ENCODE assay signal across 9 cellular contexts in genomic region chr20:41616228-41616627, GRCh38. TPM values are rescaled to one million over a fixed set of nuclear protein-coding genes. Genes with fewer than 3 reads are reported as not detected.
DNase-seq lines count a peak whose midpoint lies in the region; ATAC-seq and TF ChIP-seq lines count a peak whose summit lies in the region.
"Had no signal": no experiment of that assay in that cellular context is flagged by ENCODE, and none has a peak within 500 bp of the region (broad histone marks: within the 10 kb centered on the region; RNA-seq: fewer than 3 reads in every experiment).

No MANE protein-coding gene starts in this region.

- no peaks in the 10 kb centered on the region for H3K27me3 Mint-ChIP-seq in activated naive CD8-positive, alpha-beta T cell treated with anti-CD3 and anti-CD28 coated beads, Interleukin-2, amount 50 U/mL, for 24 hours
- H3K27me3 Mint-ChIP-seq in naive thymus-derived CD4-positive, alpha-beta T cell: peaks cover 0 to 16% (median 0%) of the 10 kb centered on the region in 5 donors

- peak overlapping the region; percentile 83 for H3K9ac ChIP-seq in DND-41 (ENCODE audit: low read depth, low read length)
- peak overlapping the region; percentile 79 for H3K9ac ChIP-seq in Loucy (ENCODE audit: low read depth, low read length, poor library complexity, severe bottlenecking)

- H3K36me3 ChIP-seq in DND-41 (ENCODE audit: insufficient read depth, low read length) (no peaks in the 10 kb centered on the region), Loucy (ENCODE audit: insufficient read depth, low read length) (no peaks in the 10 kb centered on the region), aorta (ENCODE audit: control insufficient read depth in 1 of 2, insufficient read depth in 2 of 2, low read length in 1 of 2) (no peaks in the 10 kb centered on the region)
- no peaks in the 10 kb centered on the region for H3K36me3 ChIP-seq in naive thymus-derived CD4-positive, alpha-beta T cell (ENCODE audit: control insufficient read depth in 2 of 3, insufficient read depth in 3 of 3, low read length in 3 of 3)

- 42 to 53% methylated on average over 4 of the region's 4 CpGs for WGBS in aorta, 2 donors

- H2AFZ ChIP-seq in DND-41 (ENCODE audit: low read depth, low read length) (no peak overlapping the region), Loucy (ENCODE audit: low read length) (no peak overlapping the region)

- H3K79me2 ChIP-seq in DND-41 (ENCODE audit: insufficient read depth, low read length): peaks cover 65% of the 10 kb centered on the region
- peaks cover 64% of the 10 kb centered on the region for H3K79me2 ChIP-seq in Loucy (ENCODE audit: insufficient read depth, low read length)

- no peak for ATAC-seq in DND-41 (ENCODE audit: insufficient read depth, low read depth)
- ATAC-seq in activated naive CD8-positive, alpha-beta T cell treated with anti-CD3 and anti-CD28 coated beads, Interleukin-2, amount 50 U/mL, for 24 hours: no peak
- no peak for ATAC-seq in naive thymus-derived CD4-positive, alpha-beta T cell
- ATAC-seq in aorta (ENCODE audit: low FRiP score): no peak
- no peak for ATAC-seq in HG02885 (IDR thresholded peaks at IDR 0.05; ENCODE audit: poor library complexity, unreplicated experiment)

- CTCF ChIA-PET in naive thymus-derived CD4-positive, alpha-beta T cell (lab: Charles Lee): no interaction called here

- H3K36me3 Mint-ChIP-seq in activated naive CD8-positive, alpha-beta T cell treated with anti-CD3 and anti-CD28 coated beads, Interleukin-2, amount 50 U/mL, for 24 hours (ENCODE audit: low read depth): no peaks in the 10 kb centered on the region
- H3K36me3 Mint-ChIP-seq in naive thymus-derived CD4-positive, alpha-beta T cell: peaks cover 0 to 4% (median 0%) of the 10 kb centered on the region in 5 donors

- H3K27ac Mint-ChIP-seq in activated naive CD8-positive, alpha-beta T cell treated with anti-CD3 and anti-CD28 coated beads, Interleukin-2, amount 50 U/mL, for 24 hours: no peak overlapping the region
- H3K27ac Mint-ChIP-seq in naive thymus-derived CD4-positive, alpha-beta T cell: peak overlapping the region in 7 of 9 donors; percentile 26 to 93 (median 86)

- peaks cover 6% of the 10 kb centered on the region for H3K27me3 ChIP-seq in DND-41 (ENCODE audit: insufficient read depth, low read length, poor library complexity)
- no peaks in the 10 kb centered on the region for H3K27me3 ChIP-seq in Loucy (ENCODE audit: insufficient read depth, low read length, poor library complexity, severe bottlenecking)
- H3K27me3 ChIP-seq in naive thymus-derived CD4-positive, alpha-beta T cell (ENCODE audit: control insufficient read depth in 2 of 2, insufficient read depth in 2 of 2, low read length in 2 of 2): no peaks in the 10 kb centered on the region
- H3K27me3 ChIP-seq in aorta (ENCODE audit: control insufficient read depth in 1 of 2, insufficient read depth in 2 of 2, low read length in 1 of 2): no peaks in the 10 kb centered on the region

- H3K4me2 ChIP-seq in DND-41 (ENCODE audit: insufficient read depth, low read length) (peak overlapping the region; percentile 60), Loucy (ENCODE audit: low read depth, low read length, poor library complexity, severe bottlenecking) (peak overlapping the region; percentile 96)

- no peaks in the 10 kb centered on the region for H3K9me2 ChIP-seq in Loucy (replicated peaks; ENCODE audit: low read depth, low read length)

- peaks cover 58% of the 10 kb centered on the region for H4K20me1 ChIP-seq in DND-41 (ENCODE audit: insufficient read depth, low read length)
- peaks cover 56% of the 10 kb centered on the region for H4K20me1 ChIP-seq in Loucy (ENCODE audit: insufficient read depth, low read length, poor library complexity, severe bottlenecking)

- peak overlapping the region; percentile 53 for H3K27ac ChIP-seq in DND-41 (ENCODE audit: low read length)
- no peak overlapping the region for H3K27ac ChIP-seq in naive thymus-derived CD4-positive, alpha-beta T cell (ENCODE audit: low read depth, low read length)
- no peak overlapping the region for H3K27ac ChIP-seq in aorta (ENCODE audit: low read depth in 1 of 2, low read length in 2 of 2)

- intact Hi-C loops in naive thymus-derived CD4-positive, alpha-beta T cell (cut with micrococcal nuclease): loop anchor here (5.0 kb wide), 3 partner anchors 479 to 1976 kb away; partner anchors contain the start of genes PLCG1 (in 2 of the 2), IFT52 (in 1 of the 2) and SRSF6 (in 1 of the 2)
- intact Hi-C loops in aorta (cut with DNase I): loop anchor here in 1 of 2 donors (10.0 kb wide), 1 partner anchor 131 kb away; no protein-coding TSS in a partner anchor

- peak overlapping the region; percentile 86 for H3K4me3 Mint-ChIP-seq in activated naive CD8-positive, alpha-beta T cell treated with anti-CD3 and anti-CD28 coated beads, Interleukin-2, amount 50 U/mL, for 24 hours
- H3K4me3 Mint-ChIP-seq in naive thymus-derived CD4-positive, alpha-beta T cell: peak overlapping the region; percentile 85 to 97 (median 92)

- peaks cover 51% of the 10 kb centered on the region for H3K4me1 Mint-ChIP-seq in activated naive CD8-positive, alpha-beta T cell treated with anti-CD3 and anti-CD28 coated beads, Interleukin-2, amount 50 U/mL, for 24 hours
- H3K4me1 Mint-ChIP-seq in naive thymus-derived CD4-positive, alpha-beta T cell: peaks cover 35 to 68% (median 67%) of the 10 kb centered on the region in 7 donors

- H3K4me3 ChIP-seq in DND-41 (ENCODE audit: low read depth in 1 of 2, low read length in 2 of 2) (peak overlapping the region in 1 of 2 experiments; percentile 57; a peak in 3 of 4 replicates), Loucy (ENCODE audit: low read length, poor library complexity, severe bottlenecking) (peak overlapping the region; percentile 93), aorta (ENCODE audit: low read length in 2 of 2) (no peak overlapping the region)
- peak overlapping the region; percentile 48 for H3K4me3 ChIP-seq in naive thymus-derived CD4-positive, alpha-beta T cell (ENCODE audit: low read length)

- H3F3A ChIP-seq in Loucy (ENCODE audit: low read depth): no peaks in the 10 kb centered on the region

- TF ChIP-seq CTCF in DND-41 (IDR thresholded peaks at IDR 0.05; ENCODE audit: borderline replicate concordance, extremely low read depth, low read length, poor library complexity, severe bottlenecking): no peak
- no peak for TF ChIP-seq CTCF in Loucy (conservative IDR thresholded peaks at IDR 0.05; ENCODE audit: low read length)

- POLR2A ChIA-PET in naive thymus-derived CD4-positive, alpha-beta T cell (lab: Charles Lee): interaction anchor here (0.6 to 5.2 kb wide), 3 partner anchors 8 to 77 kb away, joined by 3 to 60 read pairs (median 10); no protein-coding TSS in a partner anchor

- peaks cover 37% of the 10 kb centered on the region for H3K4me1 ChIP-seq in DND-41 (ENCODE audit: insufficient read depth, low read length)
- peaks cover 56% of the 10 kb centered on the region for H3K4me1 ChIP-seq in Loucy (ENCODE audit: insufficient read depth, low read length, poor library complexity, severe bottlenecking)
- peaks cover 21 to 34% of the 10 kb centered on the region in 2 donors for H3K4me1 ChIP-seq in naive thymus-derived CD4-positive, alpha-beta T cell (ENCODE audit: control insufficient read depth in 2 of 2, insufficient read depth in 2 of 2, low read length in 2 of 2)
- peaks cover 3 to 15% of the 10 kb centered on the region in 2 donors for H3K4me1 ChIP-seq in aorta (ENCODE audit: control insufficient read depth in 1 of 2, insufficient read depth in 2 of 2, low read length in 2 of 2)

- H3K9me3 ChIP-seq in DND-41 (ENCODE audit: insufficient read depth, low read length, severe bottlenecking) (no peaks in the 10 kb centered on the region), Loucy (ENCODE audit: insufficient read depth, low read depth, low read length) (no peaks in the 10 kb centered on the region), aorta (ENCODE audit: control insufficient read depth, low read length) (no peaks in the 10 kb centered on the region)
- H3K9me3 ChIP-seq in naive thymus-derived CD4-positive, alpha-beta T cell (ENCODE audit: control insufficient read depth in 2 of 3, low read length in 3 of 3): no peaks in the 10 kb centered on the region

- H3K9me3 Mint-ChIP-seq in activated naive CD8-positive, alpha-beta T cell treated with anti-CD3 and anti-CD28 coated beads, Interleukin-2, amount 50 U/mL, for 24 hours: no peaks in the 10 kb centered on the region
- no peaks in the 10 kb centered on the region for H3K9me3 Mint-ChIP-seq in naive thymus-derived CD4-positive, alpha-beta T cell

- DNase-seq in DND-41 (no peak), aorta (no peak), NCI-H146 (lab: John Stamatoyannopoulos, UW) (no peak), RPMI8226 (no peak)
- DNase-seq in activated naive CD8-positive, alpha-beta T cell treated with anti-CD3 and anti-CD28 coated beads, Interleukin-2, amount 50 U/mL, for 24 hours: no peak
- no peak for DNase-seq in naive thymus-derived CD4-positive, alpha-beta T cell
- DNase-seq: stimulated activated CD4-positive, alpha-beta T cell treated with anti-CD3 and anti-CD28 coated beads, Interleukin-1b, Interleukin-23, amount 100 ng/mL, for 48 hours had no signal

RNA-seq across cellular contexts. Expression of gene CHD6, which starts 1.9 kb away (rescaled TPM):
- total RNA-seq in naive thymus-derived CD4-positive, alpha-beta T cell: 100 to 1,000 TPM in 3 of 5 experiments, 10 to 100 TPM in 2; 46.3 to 132 (median 109) TPM
- 10 to 100 TPM; 63.5 to 79.3 TPM for polyA plus RNA-seq in naive thymus-derived CD4-positive, alpha-beta T cell
- total RNA-seq in aorta: 10 to 100 TPM; 65.9 to 72.3 TPM
- polyA plus RNA-seq in aorta: 100 to 1,000 TPM in 1 of 2 donors, 1 to 10 TPM in 1; 3.3 to 126 TPM

Comparison
In these comparisons a context has a peak if more than half of its experiments do, and no peak if none do; other contexts are left out.
1. H3K4me3 ChIP-seq: peak in Loucy (single experiment) and naive thymus-derived CD4-positive, alpha-beta T cell (single experiment); none in aorta (0 of 2).